Comparison of ENCODE assay signal across 23 cellular contexts in the genomic region with DNA sequence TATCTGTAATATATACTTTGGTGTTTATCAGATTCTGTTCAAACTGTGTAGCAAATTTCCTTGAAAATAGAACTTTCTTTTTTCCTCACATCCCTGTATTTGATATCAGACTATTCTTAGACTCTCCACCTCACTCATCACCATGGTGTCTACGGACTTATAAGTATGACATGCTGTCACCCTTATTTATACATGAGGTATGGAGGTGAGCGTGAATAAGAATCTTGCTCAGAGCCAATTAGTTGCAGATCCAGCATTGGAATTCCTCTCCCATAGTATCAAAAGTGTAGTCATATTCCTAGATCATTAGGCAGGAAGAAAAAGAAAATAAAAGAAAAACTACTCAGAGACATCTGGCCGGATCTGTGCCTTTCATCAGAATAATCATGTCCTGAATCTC. TPM values are rescaled to one million over a fixed set of nuclear protein-coding genes. Genes with fewer than 3 reads are reported as not detected.
DNase-seq lines count a peak whose midpoint lies in the region; ATAC-seq and TF ChIP-seq lines count a peak whose summit lies in the region.
"Had no signal": no experiment of that assay in that cellular context is flagged by ENCODE, and none has a peak within 500 bp of the region (broad histone marks: within the 10 kb centered on the region; RNA-seq: fewer than 3 reads in every experiment).

No MANE protein-coding gene starts in this region.

- DNase-seq in heart left ventricle (no peak), Right ventricle myocardium superior (no peak), esophagus squamous epithelium (lab: John Stamatoyannopoulos, UW) (no peak), putamen (ENCODE audit: low spot score) (peak; percentile 40), type B pancreatic cell (ENCODE audit: extremely low spot score, unreplicated experiment) (no peak), left lung (no peak)
- DNase-seq in activated effector memory CD4-positive, alpha-beta T cell treated with anti-CD3 and anti-CD28 coated beads, Interleukin-2, amount 50 U/mL, for 16 hours = no peak
- DNase-seq: activated naive CD4-positive, alpha-beta T cell treated with anti-CD3 and anti-CD28 coated beads, Interleukin-2, amount 50 U/mL, for 16 hours; activated T-cell treated with anti-CD3 and anti-CD28 coated beads, Interleukin-2, amount 50 U/mL, for 4 hours; DMS153; foreskin fibroblast; GF-D8; kidney; mesendoderm; NCI-H82 had no signal

- H3K4me1 ChIP-seq in heart left ventricle = peaks cover 0 to 67% (median 41%) of the 10 kb centered on the region in 12 donors
- peaks cover 43 to 100% (median 78%) of the 10 kb centered on the region in 3 donors for H3K4me1 ChIP-seq in esophagus squamous epithelium
- peaks cover 0 to 29% of the 10 kb centered on the region in 2 donors for H3K4me1 ChIP-seq in left lung

- H3K9me3 Mint-ChIP-seq in type B pancreatic cell = peaks cover 4% of the 10 kb centered on the region
- H3K9me3 Mint-ChIP-seq: activated T-cell treated with anti-CD3 and anti-CD28 coated beads, Interleukin-2, amount 50 U/mL, for 4 hours; dendritic cell treated with granulocyte-macrophage colony-stimulating factor and Interleukin-4, amounts not matched to agents 40 ng/mL and 50 ng/mL, for 4 days; neural crest cell; stimulated activated effector memory CD8-positive, alpha-beta T cell treated with anti-CD3 and anti-CD28 coated beads, Interleukin-12 subunit alpha, Interleukin-12 subunit beta, amount 100 ng/mL, for 72 hours; T-helper 2 cell treated with Interferon-gamma antibody and Interleukin-4, amounts not matched to agents 5 μg/mL and 100 μg/mL, for 36 hours had no signal

- H3K4me1 Mint-ChIP-seq in type B pancreatic cell (ENCODE audit: unreplicated experiment) = peaks cover 67% of the 10 kb centered on the region
- H3K4me1 Mint-ChIP-seq: stimulated activated effector memory CD8-positive, alpha-beta T cell treated with anti-CD3 and anti-CD28 coated beads, Interleukin-12 subunit alpha, Interleukin-12 subunit beta, amount 100 ng/mL, for 72 hours had no signal

- H3K4me3 Mint-ChIP-seq in type B pancreatic cell = peak overlapping the region; percentile 46
- H3K4me3 Mint-ChIP-seq: activated T-cell treated with anti-CD3 and anti-CD28 coated beads, Interleukin-2, amount 50 U/mL, for 4 hours; dendritic cell treated with granulocyte-macrophage colony-stimulating factor and Interleukin-4, amounts not matched to agents 40 ng/mL and 50 ng/mL, for 4 days; neural crest cell; stimulated activated effector memory CD8-positive, alpha-beta T cell treated with anti-CD3 and anti-CD28 coated beads, Interleukin-12 subunit alpha, Interleukin-12 subunit beta, amount 100 ng/mL, for 72 hours; T-helper 2 cell treated with Interferon-gamma antibody and Interleukin-4, amounts not matched to agents 5 μg/mL and 100 μg/mL, for 36 hours had no signal

- H3K27ac Mint-ChIP-seq in type B pancreatic cell = peak overlapping the region; percentile 23
- H3K27ac Mint-ChIP-seq: dendritic cell treated with granulocyte-macrophage colony-stimulating factor and Interleukin-4, amounts not matched to agents 40 ng/mL and 50 ng/mL, for 4 days; stimulated activated effector memory CD8-positive, alpha-beta T cell treated with anti-CD3 and anti-CD28 coated beads, Interleukin-12 subunit alpha, Interleukin-12 subunit beta, amount 100 ng/mL, for 72 hours; T-helper 2 cell treated with Interferon-gamma antibody and Interleukin-4, amounts not matched to agents 5 μg/mL and 100 μg/mL, for 36 hours had no signal

- peaks cover 4% of the 10 kb centered on the region for H3K36me3 Mint-ChIP-seq in type B pancreatic cell
- H3K36me3 Mint-ChIP-seq: stimulated activated effector memory CD8-positive, alpha-beta T cell treated with anti-CD3 and anti-CD28 coated beads, Interleukin-12 subunit alpha, Interleukin-12 subunit beta, amount 100 ng/mL, for 72 hours had no signal

- no peaks in the 10 kb centered on the region for H3K27me3 Mint-ChIP-seq in type B pancreatic cell
- H3K27me3 Mint-ChIP-seq: dendritic cell treated with granulocyte-macrophage colony-stimulating factor and Interleukin-4, amounts not matched to agents 40 ng/mL and 50 ng/mL, for 4 days had no signal

- H3K36me3 ChIP-seq in heart left ventricle (no peaks in the 10 kb centered on the region), esophagus squamous epithelium (no peaks in the 10 kb centered on the region), left lung (no peaks in the 10 kb centered on the region)
- H3K36me3 ChIP-seq: SJSA1 had no signal

- H3K4me3 ChIP-seq in heart left ventricle (peak overlapping the region in 1 of 12 donors; percentile 5), esophagus squamous epithelium (no peak overlapping the region), left lung (no peak overlapping the region)
- H3K4me3 ChIP-seq: SJSA1 had no signal

- no peak for TF ChIP-seq CTCF in heart left ventricle (IDR thresholded peaks at IDR 0.05)
- no peak for TF ChIP-seq CTCF in esophagus squamous epithelium (IDR thresholded peaks at IDR 0.05)
- no peak for TF ChIP-seq CTCF in type B pancreatic cell (conservative IDR thresholded peaks at IDR 0.05)
- no peak for TF ChIP-seq CTCF in left lung (IDR thresholded peaks at IDR 0.05)

- peak overlapping the region; percentile 59 to 91 (median 83) for H3K27ac ChIP-seq in heart left ventricle
- peak overlapping the region in 3 of 4 donors; percentile 68 to 87 (median 85) for H3K27ac ChIP-seq in esophagus squamous epithelium
- peak overlapping the region in 1 of 2 donors; percentile 2 for H3K27ac ChIP-seq in left lung
- H3K27ac ChIP-seq: C4-2B, HL-60, SJSA1 had no signal

- no peaks in the 10 kb centered on the region for H3K9me3 ChIP-seq in heart left ventricle
- H3K9me3 ChIP-seq in esophagus squamous epithelium = no peaks in the 10 kb centered on the region
- no peaks in the 10 kb centered on the region for H3K9me3 ChIP-seq in left lung
- H3K9me3 ChIP-seq: SJSA1 had no signal

- H3K27me3 ChIP-seq in heart left ventricle (no peaks in the 10 kb centered on the region), esophagus squamous epithelium (no peaks in the 10 kb centered on the region), left lung (no peaks in the 10 kb centered on the region)
- H3K27me3 ChIP-seq: SJSA1 had no signal

- TF ChIP-seq POLR2A in heart left ventricle (IDR thresholded peaks at IDR 0.05) (no peak), esophagus squamous epithelium (IDR thresholded peaks at IDR 0.05) (no peak)

- 50 to 73% (median 52%) methylated on average over 3 of the region's 3 CpGs for WGBS in heart left ventricle, 4 donors
- WGBS in esophagus squamous epithelium, 2 donors = 66 to 79% methylated on average over 3 of the region's 3 CpGs

- no peak for ATAC-seq in heart left ventricle
- no peak for ATAC-seq in Right ventricle myocardium superior (ENCODE audit: poor library complexity)
- ATAC-seq in left lung = no peak
- no peak for ATAC-seq in GM18519 (IDR thresholded peaks at IDR 0.05; ENCODE audit: low FRiP score, unreplicated experiment)
- ATAC-seq: activated T-cell treated with anti-CD3 and anti-CD28 coated beads, Interleukin-2, amount 50 U/mL, for 4 hours; stimulated activated effector memory CD8-positive, alpha-beta T cell treated with anti-CD3 and anti-CD28 coated beads, Interleukin-12 subunit alpha, Interleukin-12 subunit beta, amount 100 ng/mL, for 72 hours had no signal

- intact Hi-C loops in heart left ventricle (cut with DNase I) = loop anchor here in 1 of 10 donors (5.0 kb wide), 1 partner anchor 44 kb away; a partner anchor contains a TSS
- intact Hi-C loops in Right ventricle myocardium superior (cut with DNase I) = loop anchor here (10.0 kb wide), 1 partner anchor 108 kb away; a partner anchor contains a TSS
- intact Hi-C loops in esophagus squamous epithelium (cut with DNase I) = no loop called here
- intact Hi-C loops in left lung (cut with DNase I) = no loop called here

RNA-seq across cellular contexts. Expression of a gene that starts 43.0 kb away (rescaled TPM):
- total RNA-seq in heart left ventricle = 100 to 1,000 TPM in 1 of 9 donors, 10 to 100 TPM in 8; 47.0 to 146 (median 74.2) TPM
- 10 to 100 TPM; 13.0 to 51.5 TPM for polyA plus RNA-seq in heart left ventricle
- total RNA-seq in Right ventricle myocardium superior = 43.5 TPM
- total RNA-seq in esophagus squamous epithelium = 100 to 1,000 TPM; 202 to 409 (median 275) TPM
- total RNA-seq in type B pancreatic cell (ENCODE audit: low replicate concordance) = 80.4 and 142 TPM in 2 replicates
- total RNA-seq in left lung = 10 to 100 TPM; 17.4 to 22.8 TPM
